Comparison of ENCODE assay signal across 13 cellular contexts in genomic region chr18:12014976-12015696, GRCh38. TPM values are rescaled to one million over a fixed set of nuclear protein-coding genes. Genes with fewer than 3 reads are reported as not detected.
DNase-seq lines count a peak whose midpoint lies in the region; ATAC-seq, FAIRE-seq and TF ChIP-seq lines count a peak whose summit lies in the region.
"Had no signal": no experiment of that assay in that cellular context is flagged by ENCODE, and none has a peak within 500 bp of the region (broad histone marks: within the 10 kb centered on the region; RNA-seq: fewer than 3 reads in every experiment).

No MANE protein-coding gene starts in this region.

- intact Hi-C loops in body of pancreas (cut with DNase I): no loop called here
- intact Hi-C loops in kidney (cut with DNase I): no loop called here
- intact Hi-C loops in prostate gland (cut with DNase I): no loop called here
- intact Hi-C loops in activated CD4-positive, alpha-beta T cell treated with anti-CD3 and anti-CD28 coated beads, Interleukin-2, amount 10 ng/mL, durations not matched to agents 24 days and 14 days (cut with micrococcal nuclease): no loop called here

- TF ChIP-seq POLR2A in body of pancreas (IDR thresholded peaks at IDR 0.05) (peak in 1 of 3 donors; percentile 7), prostate gland (IDR thresholded peaks at IDR 0.05) (no peak)

- H3K36me3 Mint-ChIP-seq in activated CD4-positive, alpha-beta T cell treated with anti-CD3 and anti-CD28 coated beads, Interleukin-2, amount 10 ng/mL, durations not matched to agents 24 days and 14 days (ENCODE audit: low read depth): peaks cover 4% of the 10 kb centered on the region

- H3K4me1 Mint-ChIP-seq in activated CD4-positive, alpha-beta T cell treated with anti-CD3 and anti-CD28 coated beads, Interleukin-2, amount 10 ng/mL, durations not matched to agents 24 days and 14 days: no peaks in the 10 kb centered on the region
- H3K4me1 Mint-ChIP-seq: activated CD4-positive, alpha-beta T cell treated with anti-CD3 and anti-CD28 coated beads for 36 hours; naive thymus-derived CD8-positive, alpha-beta T cell had no signal

- FAIRE-seq in kidney (lab: Jason Lieb, UNC): no peak

- H3K4me3 Mint-ChIP-seq in activated CD4-positive, alpha-beta T cell treated with anti-CD3 and anti-CD28 coated beads, Interleukin-2, amount 10 ng/mL, durations not matched to agents 24 days and 14 days: no peak overlapping the region
- H3K4me3 Mint-ChIP-seq: activated CD4-positive, alpha-beta T cell treated with anti-CD3 and anti-CD28 coated beads for 36 hours; naive thymus-derived CD8-positive, alpha-beta T cell had no signal

- peak overlapping the region; percentile 83 to 98 (median 94) for H3K27ac ChIP-seq in body of pancreas
- H3K27ac ChIP-seq in kidney (ENCODE audit: low read depth in 2 of 2, low read length in 2 of 2): peak overlapping the region; percentile 82 to 90
- H3K27ac ChIP-seq in prostate gland: peak overlapping the region; percentile 27 to 38
- H3K27ac ChIP-seq: KMS-11 had no signal

- H3K9me3 ChIP-seq in body of pancreas (no peaks in the 10 kb centered on the region), kidney (ENCODE audit: control insufficient read depth in 1 of 2, low read length in 2 of 2) (no peaks in the 10 kb centered on the region), prostate gland (no peaks in the 10 kb centered on the region)

- peak; percentile 25 for DNase-seq in Daoy (ENCODE audit: low read depth)
- DNase-seq in body of pancreas: no peak
- no peak for DNase-seq in kidney
- DNase-seq in prostate gland (ENCODE audit: low spot score): no peak
- DNase-seq in activated CD4-positive, alpha-beta T cell treated with anti-CD3 and anti-CD28 coated beads, Interleukin-2, amount 10 ng/mL, durations not matched to agents 24 days and 14 days: no peak
- no peak for DNase-seq in NCI-H2171 treated with DMSO at 0.1 percent for 48 hours (lab: John Stamatoyannopoulos, UW)
- DNase-seq: activated CD4-positive, alpha-beta T cell treated with anti-CD3 and anti-CD28 coated beads for 36 hours; naive thymus-derived CD8-positive, alpha-beta T cell; NCI-H187 had no signal

- 29 to 33% methylated on average over 11 of the region's 11 CpGs for WGBS in body of pancreas, 2 donors
- 33% methylated on average over 11 of the region's 11 CpGs for WGBS in prostate gland

- H3K4me1 ChIP-seq in body of pancreas (peaks cover 87% of the 10 kb centered on the region), kidney (ENCODE audit: control insufficient read depth in 1 of 2, insufficient read depth in 1 of 2, low read depth in 1 of 2, low read length in 2 of 2) (peaks cover 40 to 65% of the 10 kb centered on the region in 2 donors), prostate gland (replicated peaks) (peaks cover 8% of the 10 kb centered on the region)

- H3K36me3 ChIP-seq in body of pancreas (replicated peaks in 1 of 2; ENCODE audit: insufficient read depth in 1 of 2, low read depth in 2 of 2) (peaks cover 0 to 3% of the 10 kb centered on the region in 2 donors), kidney (ENCODE audit: control insufficient read depth in 1 of 2, insufficient read depth in 2 of 2, low read length in 2 of 2) (peaks cover 8 to 36% of the 10 kb centered on the region in 2 donors), prostate gland (no peaks in the 10 kb centered on the region)

- no peaks in the 10 kb centered on the region for H3K9me3 Mint-ChIP-seq in activated CD4-positive, alpha-beta T cell treated with anti-CD3 and anti-CD28 coated beads, Interleukin-2, amount 10 ng/mL, durations not matched to agents 24 days and 14 days
- H3K9me3 Mint-ChIP-seq: activated T-helper 2 cell treated with anti-CD3 and anti-CD28 coated beads, Interferon-gamma antibody, Interleukin-2, Interleukin-4, amounts not matched to agents 10 μg/mL and 5 μg/mL and 100 μg/mL, durations not matched to agents 14 hours and 24 hours and 36 hours; naive thymus-derived CD8-positive, alpha-beta T cell had no signal

- peak overlapping the region in 1 of 2 donors; percentile 29 for H3K9ac ChIP-seq in kidney (ENCODE audit: low read length in 2 of 2)
- H3K9ac ChIP-seq: KMS-11 had no signal

- TF ChIP-seq CTCF in body of pancreas (IDR thresholded peaks at IDR 0.05) (no peak), kidney (IDR thresholded peaks at IDR 0.05; ENCODE audit: borderline replicate concordance, extremely low read depth, insufficient read depth) (no peak), prostate gland (IDR thresholded peaks at IDR 0.05) (no peak)

- ATAC-seq in body of pancreas: peak; percentile 5
- no peak for ATAC-seq in GM18498 (IDR thresholded peaks at IDR 0.05; ENCODE audit: unreplicated experiment)
- no peak for ATAC-seq in HG03039 (IDR thresholded peaks at IDR 0.05; ENCODE audit: unreplicated experiment)
- ATAC-seq: activated CD4-positive, alpha-beta T cell treated with anti-CD3 and anti-CD28 coated beads for 36 hours; naive thymus-derived CD8-positive, alpha-beta T cell had no signal

- no peaks in the 10 kb centered on the region for H3K27me3 Mint-ChIP-seq in activated CD4-positive, alpha-beta T cell treated with anti-CD3 and anti-CD28 coated beads, Interleukin-2, amount 10 ng/mL, durations not matched to agents 24 days and 14 days
- H3K27me3 Mint-ChIP-seq: activated CD4-positive, alpha-beta T cell treated with anti-CD3 and anti-CD28 coated beads for 36 hours; naive thymus-derived CD8-positive, alpha-beta T cell had no signal

- H3K4me3 ChIP-seq in body of pancreas (no peak overlapping the region), kidney (ENCODE audit: low read length in 2 of 2) (no peak overlapping the region), prostate gland (no peak overlapping the region)

- H3K27me3 ChIP-seq in body of pancreas: no peaks in the 10 kb centered on the region
- H3K27me3 ChIP-seq in prostate gland (replicated peaks; ENCODE audit: insufficient read depth): no peaks in the 10 kb centered on the region

- H3K27ac Mint-ChIP-seq in activated CD4-positive, alpha-beta T cell treated with anti-CD3 and anti-CD28 coated beads, Interleukin-2, amount 10 ng/mL, durations not matched to agents 24 days and 14 days: no peak overlapping the region
- H3K27ac Mint-ChIP-seq: activated CD4-positive, alpha-beta T cell treated with anti-CD3 and anti-CD28 coated beads for 36 hours; activated T-helper 2 cell treated with anti-CD3 and anti-CD28 coated beads, Interferon-gamma antibody, Interleukin-2, Interleukin-4, amounts not matched to agents 10 μg/mL and 5 μg/mL and 100 μg/mL, durations not matched to agents 14 hours and 24 hours and 36 hours had no signal

RNA-seq across cellular contexts. Expression of gene IMPA2, which starts 33.8 kb away (rescaled TPM):
- 14.4 and 18.2 TPM in 2 replicates for total RNA-seq in Daoy (2014; rRNA removed; shearing (Covaris generic))
- total RNA-seq in body of pancreas (100 to 1,000 TPM; 269 to 446 TPM), kidney (157 TPM), prostate gland (10 to 100 TPM; 16.6 to 17.9 TPM)
- 348 TPM for polyA plus RNA-seq in kidney (ENCODE audit: insufficient read depth, low read depth, low replicate concordance)
- total RNA-seq in activated CD4-positive, alpha-beta T cell treated with anti-CD3 and anti-CD28 coated beads, Interleukin-2, amount 10 ng/mL, durations not matched to agents 24 days and 14 days: 18.8 and 20.1 TPM in 2 replicates

Comparison
In these comparisons a context has a peak if more than half of its experiments do, and no peak if none do; other contexts are left out.
1. H3K27ac ChIP-seq: peak in every context shown above with its lines; median percentile 94 in body of pancreas; 86 in kidney; 32 in prostate gland.